8 cellular contexts compared by ENCODE assay signal in genomic region chr7:103280803-103281155, GRCh38. TPM values are rescaled to one million over a fixed set of nuclear protein-coding genes. Genes with fewer than 3 reads are reported as not detected.
A peak's percentile ranks its signal among the peaks of the same experiment; 100 is the strongest.
DNase-seq lines count a peak whose midpoint lies in the region; ATAC-seq and TF ChIP-seq lines count a peak whose summit lies in the region.
"Not testable (repeated sequence)": the region's sequence is repeated elsewhere in the genome, so short reads cannot be mapped to it uniquely, and the experiment has no call there.

No MANE protein-coding gene starts in this region.

- H2BK15ac ChIP-seq in neuronal stem cell (ENCODE audit: low read length): peak overlapping the region; percentile 37

- H3K27me3 Mint-ChIP-seq in activated CD4-positive, alpha-beta T cell treated with anti-CD3 and anti-CD28 coated beads, Interleukin-2, amount 10 ng/mL, durations not matched to agents 24 days and 14 days; central memory CD8-positive, alpha-beta T cell: not testable (repeated sequence)

- not testable (repeated sequence) for H3K4ac ChIP-seq in neuronal stem cell (ENCODE audit: low read length)

- H3K14ac ChIP-seq in neuronal stem cell (ENCODE audit: low read length): not testable (repeated sequence)

- H3K4me2 ChIP-seq in neuronal stem cell (ENCODE audit: insufficient read depth, low read length, poor library complexity, severe bottlenecking): peak overlapping the region; percentile 97

- under 1% methylated on average over 25 of the region's 25 CpGs for WGBS in right cardiac atrium
- no CpG with 5 or more reads among the region's 25 CpGs for WGBS in neuronal stem cell (ENCODE audit: extremely low coverage in 2 of 2, insufficient read length in 2 of 2, insufficient replicate concordance in 1 of 2), 2 donors
- 3% methylated on average over 23 of the region's 25 CpGs for WGBS in suprapubic skin

- not testable (repeated sequence) for ATAC-seq in central memory CD8-positive, alpha-beta T cell (replicated peaks; ENCODE audit: extremely low read depth, poor library complexity, severe bottlenecking)
- peak; percentile 44 to 54 for ATAC-seq in right cardiac atrium

- H3K4me3 ChIP-seq in HFF-Myc (replicated peaks; ENCODE audit: low read depth, low read length) (peak overlapping the region; percentile 54), MG63 (peak overlapping the region; percentile 57), right cardiac atrium (ENCODE audit: low read length) (peak overlapping the region; percentile 59), neuronal stem cell (ENCODE audit: low read length in 2 of 2) (peak overlapping the region; percentile 56 to 84), suprapubic skin (peak overlapping the region; percentile 61)

- not testable (repeated sequence) for H2BK12ac ChIP-seq in neuronal stem cell (ENCODE audit: low read length)

- not testable (repeated sequence) for H3K9me3 Mint-ChIP-seq in activated CD4-positive, alpha-beta T cell treated with anti-CD3 and anti-CD28 coated beads, Interleukin-2, amount 10 ng/mL, durations not matched to agents 24 days and 14 days; central memory CD8-positive, alpha-beta T cell

- not testable (repeated sequence) for TF ChIP-seq CTCF in HFF-Myc (IDR thresholded peaks at IDR 0.05; ENCODE audit: low read depth, low read length, missing control alignments); suprapubic skin (IDR thresholded peaks at IDR 0.05)

- H4K8ac ChIP-seq in neuronal stem cell (ENCODE audit: low read depth, low read length): not testable (repeated sequence)

- not testable (repeated sequence) for H2BK120ac ChIP-seq in neuronal stem cell (ENCODE audit: low read depth, low read length)

- not testable (repeated sequence) for H3K79me1 ChIP-seq in neuronal stem cell (ENCODE audit: low read depth, low read length)

- H3K23ac ChIP-seq in neuronal stem cell (ENCODE audit: low read depth, low read length, poor library complexity): not testable (repeated sequence)

- peak overlapping the region; percentile 89 for H3K4me3 Mint-ChIP-seq in activated CD4-positive, alpha-beta T cell treated with anti-CD3 and anti-CD28 coated beads, Interleukin-2, amount 10 ng/mL, durations not matched to agents 24 days and 14 days
- peak overlapping the region; percentile 87 for H3K4me3 Mint-ChIP-seq in central memory CD8-positive, alpha-beta T cell

- H3K9ac ChIP-seq in neuronal stem cell (ENCODE audit: low read depth, low read length, poor library complexity): not testable (repeated sequence)

- not testable (repeated sequence) for H3K27me3 ChIP-seq in MG63; right cardiac atrium (ENCODE audit: control insufficient read depth, insufficient read depth); neuronal stem cell (ENCODE audit: control insufficient read depth in 3 of 3, insufficient read depth in 3 of 3, low read depth in 1 of 3, low read length in 3 of 3); suprapubic skin

- peak overlapping the region; percentile 65 for H3K18ac ChIP-seq in neuronal stem cell (ENCODE audit: low read length)

- DNase-seq in Daoy (ENCODE audit: low read depth): peak; percentile 45
- DNase-seq in HFF-Myc (ENCODE audit: extremely low read depth, low read depth); activated CD4-positive, alpha-beta T cell treated with anti-CD3 and anti-CD28 coated beads, Interleukin-2, amount 10 ng/mL, durations not matched to agents 24 days and 14 days; central memory CD8-positive, alpha-beta T cell (ENCODE audit: low spot score in 2 of 2); neuronal stem cell (ENCODE audit: low spot score): not testable (repeated sequence)
- DNase-seq in MG63: peak; percentile 30
- peak; percentile 12 to 60 (median 56) for DNase-seq in right cardiac atrium
- peak in 1 of 2 donors; percentile 58 for DNase-seq in suprapubic skin (ENCODE audit: low spot score in 2 of 2)

- peaks cover 15% of the 10 kb centered on the region for H3K4me1 Mint-ChIP-seq in activated CD4-positive, alpha-beta T cell treated with anti-CD3 and anti-CD28 coated beads, Interleukin-2, amount 10 ng/mL, durations not matched to agents 24 days and 14 days
- H3K4me1 Mint-ChIP-seq in central memory CD8-positive, alpha-beta T cell: peaks cover 33% of the 10 kb centered on the region

- not testable (repeated sequence) for H2BK5ac ChIP-seq in neuronal stem cell (ENCODE audit: low read length)

- H3K36me3 Mint-ChIP-seq in activated CD4-positive, alpha-beta T cell treated with anti-CD3 and anti-CD28 coated beads, Interleukin-2, amount 10 ng/mL, durations not matched to agents 24 days and 14 days (ENCODE audit: low read depth): not testable (repeated sequence)
- peaks cover 12% of the 10 kb centered on the region for H3K36me3 Mint-ChIP-seq in central memory CD8-positive, alpha-beta T cell (ENCODE audit: insufficient read depth)

- not testable (repeated sequence) for H2AK5ac ChIP-seq in neuronal stem cell (ENCODE audit: low read depth, low read length)

- peak overlapping the region; percentile 95 for H3K27ac Mint-ChIP-seq in activated CD4-positive, alpha-beta T cell treated with anti-CD3 and anti-CD28 coated beads, Interleukin-2, amount 10 ng/mL, durations not matched to agents 24 days and 14 days
- H3K27ac Mint-ChIP-seq in central memory CD8-positive, alpha-beta T cell (ENCODE audit: low read depth): peak overlapping the region; percentile 97

- H3K27ac ChIP-seq in right cardiac atrium (ENCODE audit: low read length); neuronal stem cell (replicated peaks; ENCODE audit: low read length); suprapubic skin: not testable (repeated sequence)

- H2AFZ ChIP-seq in neuronal stem cell (ENCODE audit: low read length): peak overlapping the region; percentile 99

- intact Hi-C loops in activated CD4-positive, alpha-beta T cell treated with anti-CD3 and anti-CD28 coated beads, Interleukin-2, amount 10 ng/mL, durations not matched to agents 24 days and 14 days (cut with micrococcal nuclease): loop anchor here (1.0 to 10.0 kb wide), 2 partner anchors 17 to 206 kb away; partner anchors contain the start of genes ARMC10, FBXL13 and PMPCB
- intact Hi-C loops in right cardiac atrium (cut with DNase I): not testable (repeated sequence)

- not testable (repeated sequence) for H3K36me3 ChIP-seq in MG63; neuronal stem cell (replicated peaks in 1 of 2; ENCODE audit: control insufficient read depth in 2 of 2, insufficient read depth in 2 of 2, low read length in 2 of 2); suprapubic skin

- not testable (repeated sequence) for H3K9me3 ChIP-seq in MG63; right cardiac atrium (ENCODE audit: control insufficient read depth, low read length); neuronal stem cell (replicated peaks in 1 of 2; ENCODE audit: control insufficient read depth in 2 of 2, insufficient read depth in 1 of 2, low read depth in 1 of 2, low read length in 2 of 2); suprapubic skin

- not testable (repeated sequence) for H4K91ac ChIP-seq in neuronal stem cell (ENCODE audit: low read depth, low read length, poor library complexity)

- TF ChIP-seq POLR2A in suprapubic skin (IDR thresholded peaks at IDR 0.05): not testable (repeated sequence)

- TF ChIP-seq EP300 in suprapubic skin (IDR thresholded peaks at IDR 0.05): not testable (repeated sequence)

- H3K4me1 ChIP-seq in right cardiac atrium (ENCODE audit: control insufficient read depth, insufficient read depth, low read length); neuronal stem cell (ENCODE audit: control insufficient read depth in 2 of 2, insufficient read depth in 1 of 2, low read depth in 1 of 2, low read length in 2 of 2): not testable (repeated sequence)
- peaks cover 13% of the 10 kb centered on the region for H3K4me1 ChIP-seq in suprapubic skin

RNA-seq across cellular contexts. Expression of gene PMPCB, which starts 16.5 kb away (rescaled TPM):
- 211 and 222 TPM in 2 replicates for total RNA-seq in Daoy (2014; rRNA removed; shearing (Covaris generic))
- 44.3 and 56.3 TPM in 2 replicates for total RNA-seq in MG63 (2014; rRNA removed; shearing (Covaris generic); ENCODE audit: low replicate concordance)
- 73.1 and 75.9 TPM in 2 replicates for total RNA-seq in activated CD4-positive, alpha-beta T cell treated with anti-CD3 and anti-CD28 coated beads, Interleukin-2, amount 10 ng/mL, durations not matched to agents 24 days and 14 days
- total RNA-seq in right cardiac atrium (10 to 100 TPM; 58.2 to 72.9 (median 59.6) TPM), suprapubic skin (10 to 100 TPM; 38.9 to 61.3 (median 45.4) TPM)
- 75.3 TPM for polyA plus RNA-seq in right cardiac atrium
- 69.5 TPM for polyA plus RNA-seq in neuronal stem cell (2013, experiment 1 of 2)
- polyA plus RNA-seq in neuronal stem cell (2013, experiment 2 of 2): 69.9 TPM
